ENCODE assay signal across 8 cellular contexts in genomic region chr1:27428316-27429028, GRCh38. TPM values are rescaled to one million over a fixed set of nuclear protein-coding genes. Genes with fewer than 3 reads are reported as not detected.
DNase-seq lines count a peak whose midpoint lies in the region; ATAC-seq and TF ChIP-seq lines count a peak whose summit lies in the region.

No MANE protein-coding gene starts in this region.

- H3K9me3 Mint-ChIP-seq in Caco-2 (ENCODE audit: unreplicated experiment) = no peaks in the 10 kb centered on the region
- H3K9me3 Mint-ChIP-seq in central memory CD8-positive, alpha-beta T cell = no peaks in the 10 kb centered on the region

- H3K4me1 Mint-ChIP-seq in Caco-2 (ENCODE audit: low read depth, unreplicated experiment) = no peaks in the 10 kb centered on the region
- H3K4me1 Mint-ChIP-seq in central memory CD8-positive, alpha-beta T cell = peaks cover 49% of the 10 kb centered on the region

- TF ChIP-seq CTCF in Caco-2 (IDR thresholded peaks at IDR 0.05; ENCODE audit: insufficient read depth in 1 of 2, low read depth in 1 of 2, low read length in 1 of 2, severe bottlenecking in 1 of 2, unreplicated experiment in 1 of 2) = no peak
- TF ChIP-seq CTCF in suprapubic skin (IDR thresholded peaks at IDR 0.05) = no peak

- WGBS in suprapubic skin = 20% methylated on average over 17 of the region's 17 CpGs

- no peaks in the 10 kb centered on the region for H3K9me3 ChIP-seq in Caco-2
- H3K9me3 ChIP-seq in suprapubic skin = no peaks in the 10 kb centered on the region

- no peaks in the 10 kb centered on the region for H3K27me3 Mint-ChIP-seq in Caco-2 (ENCODE audit: insufficient read depth, unreplicated experiment)
- no peaks in the 10 kb centered on the region for H3K27me3 Mint-ChIP-seq in central memory CD8-positive, alpha-beta T cell

- no TSS peak for BruUV-seq in Caco-2 (replicated peaks; lab: Mats Ljungman, UMichigan)

- H3K4me3 Mint-ChIP-seq in Caco-2 (ENCODE audit: unreplicated experiment) = no peak overlapping the region
- H3K4me3 Mint-ChIP-seq in central memory CD8-positive, alpha-beta T cell = peak overlapping the region; percentile 11

- ATAC-seq in central memory CD8-positive, alpha-beta T cell (replicated peaks; ENCODE audit: extremely low read depth, poor library complexity, severe bottlenecking) = no peak

- H3K27me3 ChIP-seq in Caco-2 (replicated peaks; ENCODE audit: control insufficient read depth, insufficient read depth, low read length) = no peaks in the 10 kb centered on the region
- no peaks in the 10 kb centered on the region for H3K27me3 ChIP-seq in suprapubic skin

- peak; percentile 50 for TF ChIP-seq EP300 in suprapubic skin (IDR thresholded peaks at IDR 0.05)

- intact Hi-C loops in Caco-2 (cut with micrococcal nuclease; ENCODE audit: unreplicated experiment) = no loop called here

- no peak for TF ChIP-seq POLR2A in suprapubic skin (IDR thresholded peaks at IDR 0.05)

- H3K36me3 ChIP-seq in Caco-2 (ENCODE audit: control insufficient read depth, insufficient read depth, low read length) = no peaks in the 10 kb centered on the region
- H3K36me3 ChIP-seq in suprapubic skin = peaks cover 19% of the 10 kb centered on the region

- H3K27ac ChIP-seq in suprapubic skin = peak overlapping the region; percentile 78

- POLR2A ChIA-PET in Caco-2 (lab: Charles Lee) = no interaction called here

- no peak overlapping the region for H3K4me3 ChIP-seq in Caco-2 (ENCODE audit: low read depth, low read length)
- peak overlapping the region; percentile 31 for H3K4me3 ChIP-seq in suprapubic skin

- CTCF ChIA-PET in Caco-2 (lab: Charles Lee) = interaction anchor here (0.7 to 1.1 kb wide), 2 partner anchors 17 to 127 kb away, joined by 3 to 5 read pairs; no protein-coding TSS in a partner anchor

- H3K4me1 ChIP-seq in Caco-2 = no peaks in the 10 kb centered on the region
- H3K4me1 ChIP-seq in suprapubic skin = peaks cover 78% of the 10 kb centered on the region

- DNase-seq in Caco-2 (no peak), NOMO-1 (lab: John Stamatoyannopoulos, UW; ENCODE audit: unreplicated experiment in 2 of 2) (peak; percentile 27 to 37), lung microvascular endothelial cell (ENCODE audit: low read depth in 2 of 2) (peak; percentile 79 to 81), suprapubic skin (ENCODE audit: low spot score in 2 of 2) (no peak), NCI-H345 treated with DMSO at 0.1 percent for 48 hours (lab: John Stamatoyannopoulos, UW; ENCODE audit: unreplicated experiment) (no peak), OCI-M2 (lab: John Stamatoyannopoulos, UW; ENCODE audit: unreplicated experiment) (no peak), NCI-H1048 (lab: John Stamatoyannopoulos, UW) (no peak)
- DNase-seq in central memory CD8-positive, alpha-beta T cell (ENCODE audit: low spot score in 2 of 2) = no peak

- H3K36me3 Mint-ChIP-seq in Caco-2 (ENCODE audit: insufficient read depth, unreplicated experiment) = peaks cover 19% of the 10 kb centered on the region
- peaks cover 23% of the 10 kb centered on the region for H3K36me3 Mint-ChIP-seq in central memory CD8-positive, alpha-beta T cell (ENCODE audit: insufficient read depth)

- H3K27ac Mint-ChIP-seq in Caco-2 (ENCODE audit: unreplicated experiment) = peak overlapping the region; percentile 25
- H3K27ac Mint-ChIP-seq in central memory CD8-positive, alpha-beta T cell (ENCODE audit: low read depth) = peak overlapping the region; percentile 71

RNA-seq across cellular contexts. Expression of gene GPR3, which starts 36.0 kb away (rescaled TPM):
- total RNA-seq in Caco-2 (2022) (0.91 and 1.2 TPM in 2 replicates), lung microvascular endothelial cell (under 0.01 and 0.22 TPM in 2 replicates), suprapubic skin (under 1 TPM in 2 of 4 donors, not detected in 2; 0.36 to 0.81 TPM)

RNA-seq across cellular contexts. Expression of gene CD164L2, which starts 45.3 kb away (rescaled TPM):
- 0.21 TPM in 1 of 2 replicates, not detected in the other for total RNA-seq in Caco-2 (2022)
- not detected in 2 replicates for total RNA-seq in lung microvascular endothelial cell
- 10 to 100 TPM in 2 of 4 donors, 1 to 10 TPM in 2; 5.9 to 14.3 (median 10.3) TPM for total RNA-seq in suprapubic skin

RNA-seq across cellular contexts. Expression of gene FCN3, which starts 53.8 kb away (rescaled TPM):
- total RNA-seq in Caco-2 (2022) (not detected in 2 replicates), lung microvascular endothelial cell (not detected in 2 replicates), suprapubic skin (1 to 10 TPM; 2.3 to 7.1 (median 3.7) TPM)

Comparison
In these comparisons a context has a peak if more than half of its experiments do, and no peak if none do; other contexts are left out.
1. DNase-seq: peak in NOMO-1 (2 of 2) and lung microvascular endothelial cell (2 of 2); none in Caco-2 (0 of 2), central memory CD8-positive, alpha-beta T cell (0 of 2), suprapubic skin (0 of 2), NCI-H345 treated with DMSO at 0.1 percent for 48 hours (single experiment), OCI-M2 (single experiment) and NCI-H1048 (single experiment).